1 cellular context compared by ENCODE assay signal in genomic region chr19:2188708-2189385, GRCh38.
TF ChIP-seq lines count a peak whose summit lies in the region.

No MANE protein-coding gene starts in this region.

TF ChIP-seq in HepG2, 621 proteins besides CTCF, POLR2A, EP300 and RAD21:
- TF ChIP-seq TOE1 (CRISPR knock-in tag; IDR thresholded peaks at IDR 0.05) (no peak), CEBPB (IDR thresholded peaks at IDR 0.05; ENCODE audit: borderline replicate concordance, low read depth, low read length) (no peak), GTF2F1 (IDR thresholded peaks at IDR 0.05; ENCODE audit: low read length) (no peak), KLF12 (CRISPR knock-in tag; IDR thresholded peaks at IDR 0.05; ENCODE audit: borderline replicate concordance) (no peak), KAT2B (IDR thresholded peaks at IDR 0.05; ENCODE audit: borderline replicate concordance, low read depth, low read length) (no peak), ZNF207 (IDR thresholded peaks at IDR 0.05; ENCODE audit: borderline replicate concordance) (no peak), HDAC1 (CRISPR knock-in tag; IDR thresholded peaks at IDR 0.05) (no peak), ZNF264 (CRISPR knock-in tag; IDR thresholded peaks at IDR 0.05) (no peak), RCOR2 (CRISPR knock-in tag; IDR thresholded peaks at IDR 0.05) (no peak), RBM22 (optimal IDR thresholded peaks at IDR 0.05; ENCODE audit: low read length) (peak; percentile 53), MAFF (IDR thresholded peaks at IDR 0.05; ENCODE audit: low read depth, low read length) (0 out of 2 replicates have a peak, but pooled peaks have one; percentile 13), REXO4 (CRISPR knock-in tag; IDR thresholded peaks at IDR 0.05; ENCODE audit: borderline replicate concordance) (no peak), ZNF678 (CRISPR knock-in tag; IDR thresholded peaks at IDR 0.05) (no peak), FOXP1 (IDR thresholded peaks at IDR 0.05) (no peak), FOXP1 (CRISPR knock-in tag; IDR thresholded peaks at IDR 0.05) (no peak)
